ENCODE assay signal across 9 cellular contexts in genomic region chrX:130121505-130121800, GRCh38. TPM values are rescaled to one million over a fixed set of nuclear protein-coding genes. Genes with fewer than 3 reads are reported as not detected.
DNase-seq lines count a peak whose midpoint lies in the region; ATAC-seq, FAIRE-seq and TF ChIP-seq lines count a peak whose summit lies in the region.
"Had no signal": no experiment of that assay in that cellular context is flagged by ENCODE, and none has a peak within 500 bp of the region (broad histone marks: within the 10 kb centered on the region; RNA-seq: fewer than 3 reads in every experiment).

No MANE protein-coding gene starts in this region.

- H3K27ac ChIP-seq in foreskin keratinocyte (peak overlapping the region; percentile 94), stomach (peak overlapping the region in 4 of 5 donors; percentile 65 to 82 (median 81)), small intestine (ENCODE audit: low read depth in 1 of 2, low read length in 1 of 2) (no peak overlapping the region)

- H3K9me3 Mint-ChIP-seq in activated T-cell treated with anti-CD3 and anti-CD28 coated beads, Interleukin-2, amount 50 U/mL, for 4 hours, result no peaks in the 10 kb centered on the region
- no peaks in the 10 kb centered on the region for H3K9me3 Mint-ChIP-seq in T-cell

- no peak for TF ChIP-seq POLR2A in stomach (IDR thresholded peaks at IDR 0.05)

- FAIRE-seq in small intestine (lab: Jason Lieb, UNC), result no peak

- WGBS in stomach, 5 donors, result 58 to 71% (median 62%) methylated on average over 12 to 13 of the region's 13 CpGs; no CpG with 5 or more reads in 1 of the 5 donors
- WGBS in small intestine, 3 donors, result 38 to 64% (median 62%) methylated on average over 9 to 13 of the region's 13 CpGs

- H3K27me3 ChIP-seq in foreskin keratinocyte (no peaks in the 10 kb centered on the region), stomach (no peaks in the 10 kb centered on the region), small intestine (ENCODE audit: control insufficient read depth in 2 of 2, insufficient read depth in 2 of 2, low read length in 2 of 2) (no peaks in the 10 kb centered on the region)

- peaks cover 16% of the 10 kb centered on the region for H3K4me1 Mint-ChIP-seq in activated T-cell treated with anti-CD3 and anti-CD28 coated beads, Interleukin-2, amount 50 U/mL, for 4 hours (ENCODE audit: low read depth)
- H3K4me1 Mint-ChIP-seq in T-cell, result peaks cover 0 to 20% (median 18%) of the 10 kb centered on the region in 3 donors

- POLR2A ChIA-PET in T-cell (lab: Charles Lee), result no interaction called here

- no peak overlapping the region for H3K27ac Mint-ChIP-seq in T-cell

- CTCF ChIA-PET in T-cell (lab: Charles Lee), result interaction anchor here (0.5 to 4.6 kb wide), 11 partner anchors 29 to 444 kb away, joined by 3 to 24 read pairs (median 8); no protein-coding TSS in a partner anchor

- H3K4me3 ChIP-seq in stomach (peak overlapping the region in 3 of 4 donors; percentile 33 to 39 (median 37)), small intestine (ENCODE audit: low read depth in 1 of 2, low read length in 2 of 2) (no peak overlapping the region)

- no peak for ATAC-seq in activated T-cell treated with anti-CD3 and anti-CD28 coated beads, Interleukin-2, amount 50 U/mL, for 4 hours
- no peak for ATAC-seq in T-cell (replicated peaks in 1 of 4)
- no peak for ATAC-seq in foreskin keratinocyte
- no peak for ATAC-seq in GM18909 (IDR thresholded peaks at IDR 0.05; ENCODE audit: poor library complexity, unreplicated experiment)

- no peak for DNase-seq in activated T-cell treated with anti-CD3 and anti-CD28 coated beads, Interleukin-2, amount 50 U/mL, for 4 hours
- no peak for DNase-seq in activated T-cell treated with anti-CD3 and anti-CD28 coated beads for 4 hours
- DNase-seq in T-cell, result no peak
- no peak for DNase-seq in foreskin keratinocyte
- no peak for DNase-seq in stomach
- no peak for DNase-seq in small intestine
- DNase-seq in effector CD4-positive, alpha-beta T cell, result no peak
- DNase-seq: NCI-H1092 had no signal

- intact Hi-C loops in stomach (cut with DNase I; ENCODE audit: low total_unique reads), result no loop called here

- peak overlapping the region; percentile 71 for H3K4me3 Mint-ChIP-seq in activated T-cell treated with anti-CD3 and anti-CD28 coated beads, Interleukin-2, amount 50 U/mL, for 4 hours
- peak overlapping the region in 2 of 3 donors; percentile 64 to 69 for H3K4me3 Mint-ChIP-seq in T-cell

- H3K27me3 Mint-ChIP-seq in activated T-cell treated with anti-CD3 and anti-CD28 coated beads, Interleukin-2, amount 50 U/mL, for 4 hours (ENCODE audit: low read depth), result no peaks in the 10 kb centered on the region
- peaks cover 0 to 8% of the 10 kb centered on the region in 2 donors for H3K27me3 Mint-ChIP-seq in T-cell

- TF ChIP-seq CTCF in foreskin keratinocyte (conservative IDR thresholded peaks at IDR 0.05) (no peak), stomach (IDR thresholded peaks at IDR 0.05) (no peak)

- H3K9me3 ChIP-seq in stomach (no peaks in the 10 kb centered on the region), small intestine (ENCODE audit: control insufficient read depth, low read depth) (no peaks in the 10 kb centered on the region)

- no peak for TF ChIP-seq EP300 in stomach (IDR thresholded peaks at IDR 0.05)

- H3K4me1 ChIP-seq in foreskin keratinocyte, result peaks cover 19% of the 10 kb centered on the region
- peaks cover 10 to 47% (median 38%) of the 10 kb centered on the region in 4 donors for H3K4me1 ChIP-seq in stomach
- no peaks in the 10 kb centered on the region for H3K4me1 ChIP-seq in small intestine (ENCODE audit: control insufficient read depth in 2 of 2, insufficient read depth in 1 of 2, low read depth in 1 of 2, low read length in 1 of 2)

- peaks cover under 1% of the 10 kb centered on the region for H3K36me3 Mint-ChIP-seq in activated T-cell treated with anti-CD3 and anti-CD28 coated beads, Interleukin-2, amount 50 U/mL, for 4 hours (ENCODE audit: insufficient read depth)
- no peaks in the 10 kb centered on the region for H3K36me3 Mint-ChIP-seq in T-cell

- H3K36me3 ChIP-seq in stomach (peaks cover 0 to 1% (median 0%) of the 10 kb centered on the region in 4 donors), small intestine (ENCODE audit: control insufficient read depth in 2 of 2, insufficient read depth in 2 of 2, low read length in 2 of 2) (no peaks in the 10 kb centered on the region)

RNA-seq across cellular contexts. Expression of gene ELF4, which starts 11.2 kb away (rescaled TPM):
- 10 to 100 TPM; 22.7 to 26.5 (median 23.0) TPM for total RNA-seq in activated T-cell treated with anti-CD3 and anti-CD28 coated beads, Interleukin-2, amount 50 U/mL, for 4 hours
- total RNA-seq in T-cell (10 to 100 TPM; 30.0 to 35.6 (median 30.6) TPM), foreskin keratinocyte (26.5 and 27.8 TPM in 2 replicates), stomach (10 to 100 TPM in 3 of 5 donors, 1 to 10 TPM in 2; 7.1 to 34.5 (median 19.6) TPM)
- polyA plus RNA-seq in foreskin keratinocyte (13.9 and 15.9 TPM in 2 replicates), stomach (10 to 100 TPM in 1 of 3 donors, 1 to 10 TPM in 2; 3.9 to 17.9 (median 7.0) TPM), small intestine (10 to 100 TPM; 10.4 to 13.8 (median 13.6) TPM)

RNA-seq across cellular contexts. Expression of gene AIFM1, which starts 44.2 kb away (rescaled TPM):
- total RNA-seq in activated T-cell treated with anti-CD3 and anti-CD28 coated beads, Interleukin-2, amount 50 U/mL, for 4 hours, result 10 to 100 TPM; 45.2 to 54.5 (median 51.9) TPM
- total RNA-seq in T-cell (10 to 100 TPM; 11.2 to 25.0 (median 23.6) TPM), foreskin keratinocyte (35.7 and 37.9 TPM in 2 replicates), stomach (10 to 100 TPM in 4 of 5 donors, 1 to 10 TPM in 1; 2.9 to 29.6 (median 22.0) TPM)
- polyA plus RNA-seq in foreskin keratinocyte (37.7 and 38.0 TPM in 2 replicates), stomach (10 to 100 TPM; 24.7 to 33.5 (median 31.5) TPM), small intestine (10 to 100 TPM; 50.3 to 92.6 (median 60.9) TPM)

RNA-seq across cellular contexts. Expression of gene RAB33A, which starts 50.3 kb away (rescaled TPM):
- 10 to 100 TPM; 10.6 to 13.6 (median 11.0) TPM for total RNA-seq in activated T-cell treated with anti-CD3 and anti-CD28 coated beads, Interleukin-2, amount 50 U/mL, for 4 hours
- 10 to 100 TPM in 3 of 5 donors, 1 to 10 TPM in 2; 4.4 to 16.6 (median 13.9) TPM for total RNA-seq in T-cell
- 0.10 TPM in 1 of 2 replicates, not detected in the other for total RNA-seq in foreskin keratinocyte
- polyA plus RNA-seq in foreskin keratinocyte, result 0.10 and 0.16 TPM in 2 replicates
- total RNA-seq in stomach, result 1 to 10 TPM in 1 of 5 donors, not detected in 4; 1.7 TPM
- polyA plus RNA-seq in stomach, result 1 to 10 TPM in 1 of 3 donors, under 1 TPM in 2; 0.75 to 1.1 (median 0.75) TPM
- polyA plus RNA-seq in small intestine, result 1 to 10 TPM in 2 of 3 donors, under 1 TPM in 1; 0.79 to 1.1 (median 1.1) TPM

Comparison
In these comparisons a context has a peak if more than half of its experiments do, and no peak if none do; other contexts are left out.
1. H3K27ac ChIP-seq: peak in foreskin keratinocyte (single experiment) and stomach (4 of 5); none in small intestine (0 of 2).
2. H3K4me3 ChIP-seq: peak in stomach (3 of 4); none in small intestine (0 of 2).